Comparison of ENCODE assay signal across 1 cellular context in the genomic region with DNA sequence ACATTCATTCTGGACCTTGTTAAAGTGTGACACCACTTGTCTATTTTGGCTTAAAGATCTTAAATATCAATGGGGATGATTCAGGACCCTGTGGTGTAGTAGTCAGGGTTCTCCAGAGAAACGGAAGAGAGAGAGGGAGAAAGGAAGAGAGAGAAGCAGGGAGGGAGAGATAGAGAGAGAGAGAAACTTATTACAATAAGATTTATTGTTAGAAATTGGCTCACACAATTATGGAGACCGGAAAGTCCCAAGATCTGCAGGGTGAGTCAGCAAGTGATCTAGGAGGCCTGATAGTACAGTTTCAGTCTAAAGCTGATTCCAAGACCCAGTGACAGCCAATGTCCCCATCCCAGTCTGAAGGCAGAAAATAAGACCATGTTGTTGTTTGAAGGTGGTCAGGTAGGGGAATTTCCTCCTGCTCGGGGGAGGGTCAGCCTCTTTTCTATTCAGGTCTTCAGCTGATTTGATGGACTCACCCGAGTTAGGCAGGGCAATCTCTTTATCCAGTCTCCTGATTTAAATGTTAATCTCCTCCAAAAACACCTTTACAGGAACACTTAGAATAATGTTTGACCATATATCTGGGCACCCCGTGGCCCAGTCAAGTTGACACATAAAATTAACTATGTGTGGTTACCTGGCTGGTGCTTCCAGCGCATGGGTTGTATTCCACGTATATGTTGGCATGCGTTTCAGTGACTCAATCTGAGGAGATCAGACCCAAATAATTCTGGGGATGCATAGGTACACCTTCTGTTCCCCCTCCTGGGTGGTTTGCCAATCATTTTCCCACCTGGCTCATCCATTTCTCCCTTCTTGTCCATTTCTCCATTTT.
TF ChIP-seq lines count a peak whose summit lies in the region.

No MANE protein-coding gene starts in this region.

TF ChIP-seq in K562, 482 proteins besides CTCF, POLR2A, EP300 and RAD21 (continued from another document):
- TF ChIP-seq PBX2 (CRISPR knock-in tag; IDR thresholded peaks at IDR 0.05; ENCODE audit: low read depth) (no peak), PBX2 (tag; conservative IDR thresholded peaks at IDR 0.05; ENCODE audit: low read depth) (peak; percentile 46; the same call in 1 of the 2 replicates), COPS2 (conservative IDR thresholded peaks at IDR 0.05) (no peak), NFE2 (IDR thresholded peaks at IDR 0.05; ENCODE audit: low read depth) (peak; percentile 69), NR4A1 (CRISPR knock-in tag; IDR thresholded peaks at IDR 0.05) (no peak), NR4A1 (tag; IDR thresholded peaks at IDR 0.05) (no peak), JUND (IDR thresholded peaks at IDR 0.05; ENCODE audit: borderline replicate concordance, low read depth, low read length) (peak; percentile 33; the same call in 1 of the 2 replicates), JUND (tag; IDR thresholded peaks at IDR 0.05; ENCODE audit: borderline replicate concordance, low read depth, low read length) (no peak), MAFG (tag; conservative IDR thresholded peaks at IDR 0.05) (peak; percentile 33; the same call in 1 of the 2 replicates), ZNF561 (CRISPR knock-in tag; conservative IDR thresholded peaks at IDR 0.05) (no peak)
